Comparison of ENCODE assay signal across 24 cellular contexts in genomic region chrX:50973199-50973598, GRCh38.
"Had no signal": no experiment of that assay in that cellular context is flagged by ENCODE, and none has a peak within 500 bp of the region (broad histone marks: within the 10 kb centered on the region; RNA-seq: fewer than 3 reads in every experiment).

No MANE protein-coding gene starts in this region.

- H3K4me3 ChIP-seq: left ventricle myocardium inferior, lung, mucosa of descending colon, ovary, skin epidermis, stomach, suprapubic skin, thoracic aorta, tibial artery, upper lobe of right lung had no signal

- H3K4me1 ChIP-seq: left ventricle myocardium inferior, stomach, suprapubic skin, tibial artery, upper lobe of right lung had no signal

- H3K27ac ChIP-seq: left ventricle myocardium inferior, ovary, skin epidermis, stomach, suprapubic skin, thoracic aorta, tibial artery, upper lobe of right lung had no signal

- H3K27me3 ChIP-seq: ovary, stomach, suprapubic skin, tibial artery, upper lobe of right lung had no signal

- H3K9me3 ChIP-seq: left ventricle myocardium inferior, mucosa of descending colon, ovary, stomach, suprapubic skin, thoracic aorta, tibial artery, upper lobe of right lung had no signal

- ATAC-seq: mucosa of descending colon; naive thymus-derived CD4-positive, alpha-beta T cell; natural killer cell treated with Interleukin-12 subunit alpha and Interleukin-12 subunit beta and Interleukin-15 and Interleukin-18, amount 100 ng/mL, for 72 hours; right cardiac atrium; sciatic nerve; stimulated activated naive B cell treated with anti-CD40 and anti-IgM and Interleukin-4, amounts not matched to agents 10 μg/mL and 1 μg/mL and 100 μg/mL, for 72 hours; stimulated activated naive CD8-positive, alpha-beta T cell treated with anti-CD3 and anti-CD28 coated beads, Interleukin-15, Interleukin-2, amounts not matched to agents 100 U/mL and 50 U/mL, for 24 hours; upper lobe of right lung had no signal

- DNase-seq: islet precursor cell; left ventricle myocardium inferior; midbrain; mucosa of descending colon; naive thymus-derived CD4-positive, alpha-beta T cell; ovary; retina; right cardiac atrium; stimulated activated CD4-positive, alpha-beta T cell treated with anti-CD3 and anti-CD28 coated beads, Interleukin-12 subunit alpha, Interleukin-12 subunit beta, amount 100 ng/mL, for 4 hours; stimulated activated CD4-positive, alpha-beta T cell treated with anti-CD3 and anti-CD28 coated beads, Interleukin-15, amount 100 ng/mL, for 24 hours; stimulated activated CD4-positive, alpha-beta T cell treated with anti-CD3 and anti-CD28 coated beads, Interleukin-2, amount 100 ng/mL, for 24 hours; stimulated activated CD4-positive, alpha-beta T cell treated with anti-CD3 and anti-CD28 coated beads, Interleukin-4, amount 100 ng/mL, for 1 hour; stimulated activated naive B cell treated with anti-CD40 and anti-IgM and Interleukin-4, amounts not matched to agents 10 μg/mL and 1 μg/mL and 100 μg/mL, for 72 hours; stimulated activated naive CD8-positive, alpha-beta T cell treated with anti-CD3 and anti-CD28 coated beads, Interleukin-15, Interleukin-2, amounts not matched to agents 100 U/mL and 50 U/mL, for 24 hours; stomach; tibial artery; trophoblast cell; upper lobe of right lung had no signal

- H3K36me3 ChIP-seq: left ventricle myocardium inferior, ovary, stomach, suprapubic skin, thoracic aorta, tibial artery, upper lobe of right lung had no signal
